In genomic region chr20:8946036-8946926, GRCh38 we compare ENCODE assay signal across 19 cellular contexts.
DNase-seq lines count a peak whose midpoint lies in the region; ATAC-seq and TF ChIP-seq lines count a peak whose summit lies in the region.
"Had no signal": no experiment of that assay in that cellular context is flagged by ENCODE, and none has a peak within 500 bp of the region (broad histone marks: within the 10 kb centered on the region; RNA-seq: fewer than 3 reads in every experiment).

No MANE protein-coding gene starts in this region.

- H4K20me1 ChIP-seq in hepatocyte (ENCODE audit: insufficient read depth, poor library complexity, severe bottlenecking): no peaks in the 10 kb centered on the region
- no peaks in the 10 kb centered on the region for H4K20me1 ChIP-seq in smooth muscle cell (ENCODE audit: low read depth)

- H3K4me1 ChIP-seq in esophagus squamous epithelium (peaks cover 0 to 23% (median 11%) of the 10 kb centered on the region in 3 donors), hepatocyte (ENCODE audit: insufficient read depth) (no peaks in the 10 kb centered on the region), smooth muscle cell (ENCODE audit: low read depth) (peaks cover 8% of the 10 kb centered on the region), Caco-2 (no peaks in the 10 kb centered on the region)

- H3K27me3 ChIP-seq in esophagus squamous epithelium (no peaks in the 10 kb centered on the region), hepatocyte (no peaks in the 10 kb centered on the region), smooth muscle cell (ENCODE audit: low read depth) (peaks cover 28% of the 10 kb centered on the region), Caco-2 (replicated peaks; ENCODE audit: control insufficient read depth, insufficient read depth, low read length) (no peaks in the 10 kb centered on the region)

- H3K4me1 Mint-ChIP-seq in Caco-2 (ENCODE audit: low read depth, unreplicated experiment): no peaks in the 10 kb centered on the region
- no peaks in the 10 kb centered on the region for H3K4me1 Mint-ChIP-seq in activated T-cell treated with anti-CD3 and anti-CD28 coated beads, Interleukin-2, amount 50 U/mL, for 24 hours (ENCODE audit: low read depth)
- H3K4me1 Mint-ChIP-seq: activated CD4-positive, alpha-beta T cell treated with anti-CD3 and anti-CD28 coated beads for 36 hours; activated naive CD8-positive, alpha-beta T cell treated with anti-CD3 and anti-CD28 coated beads, Interleukin-2, amount 50 U/mL, for 24 hours; CD8-positive, alpha-beta memory T cell; natural killer cell had no signal

- TF ChIP-seq CTCF in esophagus squamous epithelium (IDR thresholded peaks at IDR 0.05): no peak
- no peak for TF ChIP-seq CTCF in hepatocyte (IDR thresholded peaks at IDR 0.05; ENCODE audit: poor library complexity)
- TF ChIP-seq CTCF in smooth muscle cell (IDR thresholded peaks at IDR 0.05; ENCODE audit: borderline replicate concordance, insufficient read depth, poor library complexity, severe bottlenecking): no peak
- no peak for TF ChIP-seq CTCF in Caco-2 (IDR thresholded peaks at IDR 0.05; ENCODE audit: insufficient read depth in 1 of 2, low read depth in 1 of 2, low read length in 1 of 2, severe bottlenecking in 1 of 2, unreplicated experiment in 1 of 2)

- H3K9ac ChIP-seq in smooth muscle cell (ENCODE audit: low read depth): no peak overlapping the region

- DNase-seq in HCEC 1CT: peak; percentile 58
- no peak for DNase-seq in esophagus squamous epithelium (lab: John Stamatoyannopoulos, UW)
- DNase-seq in hepatocyte (ENCODE audit: low spot score): peak; percentile 13
- DNase-seq in smooth muscle cell (lab: John Stamatoyannopoulos, UW; ENCODE audit: unreplicated experiment): no peak
- no peak for DNase-seq in Caco-2
- DNase-seq in activated T-cell treated with anti-CD3 and anti-CD28 coated beads, Interleukin-2, amount 50 U/mL, for 24 hours: no peak
- DNase-seq in stimulated activated naive CD8-positive, alpha-beta T cell treated with anti-CD3 and anti-CD28 coated beads, Interleukin-15, Interleukin-2, amounts not matched to agents 100 U/mL and 50 U/mL, for 24 hours: no peak
- DNase-seq in effector CD8-positive, alpha-beta T cell (lab: John Stamatoyannopoulos, UW): no peak
- DNase-seq: activated CD4-positive, alpha-beta T cell treated with anti-CD3 and anti-CD28 coated beads for 36 hours; activated naive CD8-positive, alpha-beta T cell treated with anti-CD3 and anti-CD28 coated beads, Interleukin-2, amount 50 U/mL, for 24 hours; CD8-positive, alpha-beta memory T cell; DMS79; dorsolateral prefrontal cortex; natural killer cell; NCI-H146; NCI-H2227 treated with DMSO at 0.1 percent for 48 hours; stimulated activated CD4-positive, alpha-beta T cell treated with anti-CD3 and anti-CD28 coated beads, Interleukin-4, amount 100 ng/mL, for 24 hours had no signal

- POLR2A ChIA-PET in Caco-2 (lab: Charles Lee): no interaction called here

- H3K9me2 ChIP-seq in hepatocyte (replicated peaks; ENCODE audit: insufficient read depth): no peaks in the 10 kb centered on the region

- no peaks in the 10 kb centered on the region for H3K9me3 Mint-ChIP-seq in Caco-2 (ENCODE audit: unreplicated experiment)
- no peaks in the 10 kb centered on the region for H3K9me3 Mint-ChIP-seq in activated T-cell treated with anti-CD3 and anti-CD28 coated beads, Interleukin-2, amount 50 U/mL, for 24 hours
- H3K9me3 Mint-ChIP-seq: activated naive CD8-positive, alpha-beta T cell treated with anti-CD3 and anti-CD28 coated beads, Interleukin-2, amount 50 U/mL, for 24 hours had no signal

- WGBS in esophagus squamous epithelium, 2 donors: 32 to 43% methylated on average over 4 to 6 of the region's 6 CpGs
- 35% methylated on average over 6 of the region's 6 CpGs for WGBS in hepatocyte (ENCODE audit: low lambda C conversion rate, missing lambda C conversion rate)
- 26% methylated on average over 6 of the region's 6 CpGs for WGBS in smooth muscle cell (ENCODE audit: low lambda C conversion rate)

- peaks cover 16% of the 10 kb centered on the region for H3K27me3 Mint-ChIP-seq in Caco-2 (ENCODE audit: insufficient read depth, unreplicated experiment)
- H3K27me3 Mint-ChIP-seq in activated T-cell treated with anti-CD3 and anti-CD28 coated beads, Interleukin-2, amount 50 U/mL, for 24 hours: no peaks in the 10 kb centered on the region
- H3K27me3 Mint-ChIP-seq: activated CD4-positive, alpha-beta T cell treated with anti-CD3 and anti-CD28 coated beads for 36 hours; activated naive CD8-positive, alpha-beta T cell treated with anti-CD3 and anti-CD28 coated beads, Interleukin-2, amount 50 U/mL, for 24 hours; CD8-positive, alpha-beta memory T cell had no signal

- H3K36me3 ChIP-seq in esophagus squamous epithelium: no peaks in the 10 kb centered on the region
- no peaks in the 10 kb centered on the region for H3K36me3 ChIP-seq in hepatocyte (replicated peaks; ENCODE audit: insufficient read depth, low read depth)
- no peaks in the 10 kb centered on the region for H3K36me3 ChIP-seq in smooth muscle cell (ENCODE audit: low read depth)
- H3K36me3 ChIP-seq in Caco-2 (ENCODE audit: control insufficient read depth, insufficient read depth, low read length): no peaks in the 10 kb centered on the region

- H3K9me3 ChIP-seq in esophagus squamous epithelium (no peaks in the 10 kb centered on the region), hepatocyte (ENCODE audit: low read depth) (no peaks in the 10 kb centered on the region), smooth muscle cell (replicated peaks; ENCODE audit: low read depth) (no peaks in the 10 kb centered on the region), Caco-2 (no peaks in the 10 kb centered on the region)

- H3K4me3 ChIP-seq in esophagus squamous epithelium (no peak overlapping the region), hepatocyte (no peak overlapping the region), smooth muscle cell (no peak overlapping the region), Caco-2 (ENCODE audit: low read depth, low read length) (no peak overlapping the region)
- H3K4me3 ChIP-seq: dorsolateral prefrontal cortex, lung had no signal

- no peak overlapping the region for H3K27ac Mint-ChIP-seq in Caco-2 (ENCODE audit: unreplicated experiment)
- no peak overlapping the region for H3K27ac Mint-ChIP-seq in activated T-cell treated with anti-CD3 and anti-CD28 coated beads, Interleukin-2, amount 50 U/mL, for 24 hours
- H3K27ac Mint-ChIP-seq: activated CD4-positive, alpha-beta T cell treated with anti-CD3 and anti-CD28 coated beads for 36 hours; activated naive CD8-positive, alpha-beta T cell treated with anti-CD3 and anti-CD28 coated beads, Interleukin-2, amount 50 U/mL, for 24 hours; CD8-positive, alpha-beta memory T cell; natural killer cell had no signal

- H2AFZ ChIP-seq in hepatocyte (no peak overlapping the region), smooth muscle cell (ENCODE audit: low read depth) (no peak overlapping the region)

- H3K27ac ChIP-seq in esophagus squamous epithelium: peak overlapping the region in 3 of 4 donors; percentile 53 to 64 (median 61)
- H3K27ac ChIP-seq in hepatocyte: no peak overlapping the region
- H3K27ac ChIP-seq in smooth muscle cell (ENCODE audit: low read depth): no peak overlapping the region
- H3K27ac ChIP-seq: dorsolateral prefrontal cortex had no signal

- intact Hi-C loops in esophagus squamous epithelium (cut with DNase I): no loop called here
- intact Hi-C loops in Caco-2 (cut with micrococcal nuclease; ENCODE audit: unreplicated experiment): no loop called here

- BruUV-seq in Caco-2 (replicated peaks; lab: Mats Ljungman, UMichigan): no TSS peak

- H3K79me2 ChIP-seq in hepatocyte (no peaks in the 10 kb centered on the region), smooth muscle cell (ENCODE audit: low read depth) (no peaks in the 10 kb centered on the region)

- no peak for TF ChIP-seq POLR2A in esophagus squamous epithelium (IDR thresholded peaks at IDR 0.05)

- ATAC-seq in stimulated activated naive CD8-positive, alpha-beta T cell treated with anti-CD3 and anti-CD28 coated beads, Interleukin-15, Interleukin-2, amounts not matched to agents 100 U/mL and 50 U/mL, for 24 hours: no peak
- ATAC-seq: activated CD4-positive, alpha-beta T cell treated with anti-CD3 and anti-CD28 coated beads for 36 hours; activated naive CD8-positive, alpha-beta T cell treated with anti-CD3 and anti-CD28 coated beads, Interleukin-2, amount 50 U/mL, for 24 hours; HepG2; natural killer cell had no signal

- H3F3A ChIP-seq in smooth muscle cell (ENCODE audit: low read depth): no peaks in the 10 kb centered on the region

- H3K4me2 ChIP-seq in hepatocyte (no peak overlapping the region), smooth muscle cell (peak overlapping the region; percentile 24)

- no peak overlapping the region for H3K4me3 Mint-ChIP-seq in Caco-2 (ENCODE audit: unreplicated experiment)
- no peak overlapping the region for H3K4me3 Mint-ChIP-seq in activated T-cell treated with anti-CD3 and anti-CD28 coated beads, Interleukin-2, amount 50 U/mL, for 24 hours
- H3K4me3 Mint-ChIP-seq: activated CD4-positive, alpha-beta T cell treated with anti-CD3 and anti-CD28 coated beads for 36 hours; activated naive CD8-positive, alpha-beta T cell treated with anti-CD3 and anti-CD28 coated beads, Interleukin-2, amount 50 U/mL, for 24 hours; CD8-positive, alpha-beta memory T cell; natural killer cell had no signal

- CTCF ChIA-PET in Caco-2 (lab: Charles Lee): no interaction called here

- no peaks in the 10 kb centered on the region for H3K36me3 Mint-ChIP-seq in Caco-2 (ENCODE audit: insufficient read depth, unreplicated experiment)
- H3K36me3 Mint-ChIP-seq in activated T-cell treated with anti-CD3 and anti-CD28 coated beads, Interleukin-2, amount 50 U/mL, for 24 hours (ENCODE audit: low read depth): no peaks in the 10 kb centered on the region
- H3K36me3 Mint-ChIP-seq: CD8-positive, alpha-beta memory T cell; natural killer cell had no signal

Comparison
In these comparisons a context has a peak if more than half of its experiments do, and no peak if none do; other contexts are left out.
1. DNase-seq: peak in HCEC 1CT (single experiment) and hepatocyte (single experiment); none in esophagus squamous epithelium (single experiment), smooth muscle cell (single experiment), Caco-2 (0 of 2), activated T-cell treated with anti-CD3 and anti-CD28 coated beads, Interleukin-2, amount 50 U/mL, for 24 hours (single experiment), stimulated activated naive CD8-positive, alpha-beta T cell treated with anti-CD3 and anti-CD28 coated beads, Interleukin-15, Interleukin-2, amounts not matched to agents 100 U/mL and 50 U/mL, for 24 hours (single experiment) and effector CD8-positive, alpha-beta T cell (single experiment).
2. H3K27ac ChIP-seq: peak in esophagus squamous epithelium (3 of 4); none in hepatocyte (single experiment) and smooth muscle cell (single experiment).